Comparison of ENCODE assay signal across 8 cellular contexts in the genomic region with DNA sequence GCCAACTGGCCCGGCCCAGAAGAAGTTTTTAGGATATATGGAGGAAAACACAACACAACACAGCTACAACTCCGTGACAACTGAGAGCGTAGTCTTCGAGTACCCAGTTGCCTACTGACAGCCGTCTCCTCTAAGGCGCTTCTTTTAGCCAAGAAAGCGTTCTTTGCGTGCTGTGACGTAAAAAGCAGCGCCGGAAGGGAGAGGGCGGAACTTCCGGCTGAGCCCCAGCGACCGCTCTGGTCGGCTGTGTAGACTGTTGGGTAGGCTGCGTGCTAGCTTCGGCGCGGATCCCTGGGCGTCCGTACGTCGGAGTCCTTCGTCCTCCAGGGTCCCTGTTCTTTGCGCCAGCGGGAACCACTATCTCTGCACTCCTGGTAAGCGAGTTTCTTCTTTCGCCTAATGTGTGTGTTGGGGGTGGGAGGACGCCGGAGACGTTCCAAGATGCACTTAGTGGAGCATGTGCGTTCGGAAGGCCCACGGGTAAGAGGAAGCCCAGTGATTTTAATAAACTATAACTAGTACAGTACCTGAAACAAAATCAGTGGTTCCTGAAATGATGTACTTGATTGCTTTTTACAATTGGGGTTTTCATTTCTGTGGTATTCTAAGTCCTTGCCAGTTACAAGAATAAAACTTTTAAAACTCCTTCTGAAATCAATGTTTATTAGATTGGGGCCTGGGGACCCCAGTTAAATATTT. TPM values are rescaled to one million over a fixed set of nuclear protein-coding genes. Genes with fewer than 3 reads are reported as not detected.
DNase-seq lines count a peak whose midpoint lies in the region; TF ChIP-seq lines count a peak whose summit lies in the region.

A gene (plus strand): TSS at position 239 of the 699 bp plus-strand sequence. CDS start 2,914 bp downstream, outside the sequence.

- TF ChIP-seq CTCF in fibroblast of villous mesenchyme (IDR thresholded peaks at IDR 0.05; ENCODE audit: insufficient read depth, low read depth, low read length) (no peak), neural cell (IDR thresholded peaks at IDR 0.05; ENCODE audit: poor library complexity, severe bottlenecking) (no peak), stomach (IDR thresholded peaks at IDR 0.05) (no peak)

- peak within 1 kb of the TSS; percentile 81 for H3K9ac ChIP-seq in neural cell (ENCODE audit: low read length)

- TF ChIP-seq POLR2A in stomach (IDR thresholded peaks at IDR 0.05): peak in 2 of 4 donors; percentile 63 to 77

- 0 to 1% (median 0%) methylated on average over 34 to 35 of the region's 35 CpGs for WGBS in stomach, 5 donors

- DNase-seq in ELR (ENCODE audit: low read depth) (peak; percentile 95), H7 (peak; percentile 89), M059J (ENCODE audit: low read depth) (peak; percentile 95), SIG-M5 (lab: John Stamatoyannopoulos, UW) (peak; percentile 64), activated gamma-delta T cell (lab: John Stamatoyannopoulos, UW) (peak; percentile 61), fibroblast of villous mesenchyme (ENCODE audit: low read depth) (peak; percentile 95), stomach (peak; percentile 92)

- peak within 1 kb of the TSS; percentile 99 for H2AFZ ChIP-seq in neural cell (ENCODE audit: low read depth, low read length)

- H3K27me3 ChIP-seq in H7 (ENCODE audit: control insufficient read depth, insufficient read depth, low read length) (no peaks in the 10 kb centered on the region), neural cell (ENCODE audit: insufficient read depth, low read depth, low read length) (no peaks in the 10 kb centered on the region), stomach (peaks cover 0 to 33% (median 0%) of the 10 kb centered on the region in 3 donors)

- H3K4me3 ChIP-seq in H7 (ENCODE audit: insufficient read depth, low read depth, low read length): peak within 1 kb of the TSS; percentile 89
- peak within 1 kb of the TSS; percentile 99 for H3K4me3 ChIP-seq in fibroblast of villous mesenchyme (ENCODE audit: low read depth, low read length)
- peak within 1 kb of the TSS; percentile 91 for H3K4me3 ChIP-seq in neural cell (ENCODE audit: low read length)
- H3K4me3 ChIP-seq in stomach: peak within 1 kb of the TSS; percentile 67 to 94 (median 77)

- H3K9me3 ChIP-seq in neural cell (ENCODE audit: low read length) (no peaks in the 10 kb centered on the region), stomach (no peaks in the 10 kb centered on the region)

- intact Hi-C loops in stomach (cut with DNase I; ENCODE audit: low total_unique reads): no loop called here

- H3F3A ChIP-seq in neural cell (ENCODE audit: insufficient read depth, low read length, poor library complexity, severe bottlenecking): no peaks in the 10 kb centered on the region

- H3K79me2 ChIP-seq in neural cell (replicated peaks; ENCODE audit: insufficient read depth, low read length): peaks cover 28% of the 10 kb centered on the region

- TF ChIP-seq EP300 in neural cell (conservative IDR thresholded peaks at IDR 0.05; ENCODE audit: poor library complexity, severe bottlenecking) (peak; percentile 75), stomach (IDR thresholded peaks at IDR 0.05) (no peak)

- H3K27ac ChIP-seq in neural cell (ENCODE audit: low read length) (peak within 1 kb of the TSS; percentile 82), stomach (peak within 1 kb of the TSS; percentile 89 to 92 (median 89))

- H3K36me3 ChIP-seq in H7 (replicated peaks; ENCODE audit: control insufficient read depth, insufficient read depth, low read length) (peaks cover 10% of the 10 kb centered on the region), neural cell (ENCODE audit: insufficient read depth, low read length) (peaks cover 7% of the 10 kb centered on the region), stomach (peaks cover 13 to 25% (median 23%) of the 10 kb centered on the region in 4 donors)

- H3K9me2 ChIP-seq in neural cell (ENCODE audit: insufficient read depth, low read length): no peaks in the 10 kb centered on the region

- H3K4me1 ChIP-seq in stomach: peaks cover 10 to 38% (median 18%) of the 10 kb centered on the region in 4 donors

- no peaks in the 10 kb centered on the region for H4K20me1 ChIP-seq in neural cell (ENCODE audit: insufficient read depth)

- peak; percentile 30 for TF ChIP-seq RAD21 in neural cell (conservative IDR thresholded peaks at IDR 0.05)

- H3K4me2 ChIP-seq in neural cell (ENCODE audit: low read length): peak within 1 kb of the TSS; percentile 81

TF ChIP-seq in neural cell, 6 proteins besides CTCF, POLR2A, EP300 and RAD21:
- peak; percentile 94 for TF ChIP-seq POLR2AphosphoS5 (IDR thresholded peaks at IDR 0.05)
- TF ChIP-seq EZH2 (IDR thresholded peaks at IDR 0.05; ENCODE audit: borderline replicate concordance, insufficient read depth, low read length, poor library complexity, severe bottlenecking): no peak
- TF ChIP-seq MXI1 (conservative IDR thresholded peaks at IDR 0.05; ENCODE audit: poor library complexity, severe bottlenecking): peak; percentile 98
- TF ChIP-seq, protein P1, sequence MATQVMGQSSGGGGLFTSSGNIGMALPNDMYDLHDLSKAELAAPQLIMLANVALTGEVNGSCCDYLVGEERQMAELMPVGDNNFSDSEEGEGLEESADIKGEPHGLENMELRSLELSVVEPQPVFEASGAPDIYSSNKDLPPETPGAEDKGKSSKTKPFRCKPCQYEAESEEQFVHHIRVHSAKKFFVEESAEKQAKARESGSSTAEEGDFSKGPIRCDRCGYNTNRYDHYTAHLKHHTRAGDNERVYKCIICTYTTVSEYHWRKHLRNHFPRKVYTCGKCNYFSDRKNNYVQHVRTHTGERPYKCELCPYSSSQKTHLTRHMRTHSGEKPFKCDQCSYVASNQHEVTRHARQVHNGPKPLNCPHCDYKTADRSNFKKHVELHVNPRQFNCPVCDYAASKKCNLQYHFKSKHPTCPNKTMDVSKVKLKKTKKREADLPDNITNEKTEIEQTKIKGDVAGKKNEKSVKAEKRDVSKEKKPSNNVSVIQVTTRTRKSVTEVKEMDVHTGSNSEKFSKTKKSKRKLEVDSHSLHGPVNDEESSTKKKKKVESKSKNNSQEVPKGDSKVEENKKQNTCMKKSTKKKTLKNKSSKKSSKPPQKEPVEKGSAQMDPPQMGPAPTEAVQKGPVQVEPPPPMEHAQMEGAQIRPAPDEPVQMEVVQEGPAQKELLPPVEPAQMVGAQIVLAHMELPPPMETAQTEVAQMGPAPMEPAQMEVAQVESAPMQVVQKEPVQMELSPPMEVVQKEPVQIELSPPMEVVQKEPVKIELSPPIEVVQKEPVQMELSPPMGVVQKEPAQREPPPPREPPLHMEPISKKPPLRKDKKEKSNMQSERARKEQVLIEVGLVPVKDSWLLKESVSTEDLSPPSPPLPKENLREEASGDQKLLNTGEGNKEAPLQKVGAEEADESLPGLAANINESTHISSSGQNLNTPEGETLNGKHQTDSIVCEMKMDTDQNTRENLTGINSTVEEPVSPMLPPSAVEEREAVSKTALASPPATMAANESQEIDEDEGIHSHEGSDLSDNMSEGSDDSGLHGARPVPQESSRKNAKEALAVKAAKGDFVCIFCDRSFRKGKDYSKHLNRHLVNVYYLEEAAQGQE (IDR thresholded peaks at IDR 0.05; ENCODE audit: borderline replicate concordance): peak; percentile 47
- TF ChIP-seq TAF1 (IDR thresholded peaks at IDR 0.05; ENCODE audit: low read depth): no peak
- peak; percentile 42 for TF ChIP-seq SMC3 (conservative IDR thresholded peaks at IDR 0.05; ENCODE audit: poor library complexity)
TF ChIP-seq in neural cell: peak in this region for 4.

RNA-seq across cellular contexts. Expression of the gene that starts here (rescaled TPM):
- total RNA-seq in H7 (2014; rRNA removed; shearing (Covaris generic)): 47.3 and 52.0 TPM in 2 replicates
- 47.6 and 53.6 TPM in 2 replicates for total RNA-seq in M059J (2014; rRNA removed; shearing (Covaris generic))
- total RNA-seq in fibroblast of villous mesenchyme: 21.9 and 38.4 TPM in 2 replicates
- polyA plus RNA-seq in neural cell: 42.1 and 44.5 TPM in 2 replicates
- 56.7 and 58.2 TPM in 2 replicates for polyA minus RNA-seq in neural cell
- 10 to 100 TPM in 2 of 5 donors, 1 to 10 TPM in 3; 1.4 to 33.6 (median 4.1) TPM for total RNA-seq in stomach
- polyA plus RNA-seq in stomach: 10 to 100 TPM; 13.1 to 16.8 (median 15.3) TPM

Comparison
In these comparisons a context has a peak if more than half of its experiments do, and no peak if none do; other contexts are left out.
1. Peak in every context shown above with its lines: DNase-seq, H3K4me3 ChIP-seq and H3K27ac ChIP-seq.